24 cellular contexts compared by ENCODE assay signal in the genomic region with DNA sequence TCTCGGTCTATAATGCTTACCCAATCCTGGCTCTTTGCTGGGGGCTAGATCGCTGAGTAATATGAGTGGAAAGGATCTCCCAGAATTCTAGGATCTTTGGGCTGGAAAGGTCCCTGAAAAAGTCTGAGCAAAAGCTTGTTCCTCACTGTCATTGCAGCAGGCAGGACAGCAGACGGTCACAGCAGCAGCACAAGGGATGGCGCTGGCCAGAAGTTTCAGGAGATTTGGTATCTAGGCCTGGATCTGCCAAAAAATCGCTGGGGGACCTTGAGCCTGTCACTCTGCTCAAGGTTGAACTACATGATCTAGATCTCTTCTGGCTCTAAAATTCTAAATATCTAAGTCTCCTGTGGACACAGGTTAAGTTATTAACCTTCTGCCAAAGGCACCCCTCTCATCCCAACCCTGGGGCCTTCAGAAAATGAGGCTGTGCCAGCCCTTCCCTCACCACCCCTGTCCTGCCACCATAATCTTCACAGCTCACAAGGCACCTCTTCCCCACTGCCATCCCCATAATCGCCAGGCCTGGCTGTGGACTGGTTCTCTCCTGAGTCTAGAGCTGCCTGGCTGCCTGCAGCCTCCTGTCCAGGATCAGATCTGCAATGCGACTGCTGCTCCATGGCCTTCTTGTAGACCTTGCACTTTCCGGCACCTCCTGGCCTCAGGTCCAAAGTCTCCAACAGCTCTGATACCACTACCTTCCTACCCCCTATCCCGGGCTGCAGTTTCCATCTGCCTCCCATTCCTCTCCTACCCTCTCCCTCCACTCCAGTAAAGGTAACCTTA.
"Had no signal": no experiment of that assay in that cellular context is flagged by ENCODE, and none has a peak within 500 bp of the region (broad histone marks: within the 10 kb centered on the region; RNA-seq: fewer than 3 reads in every experiment).

No MANE protein-coding gene starts in this region.

- H3K4me1 Mint-ChIP-seq: activated B cell treated with CpG ODN at 0.5 μM for 24 hours; activated CD4-positive, alpha-beta T cell treated with anti-CD3 and anti-CD28 coated beads for 36 hours; stimulated activated effector memory CD8-positive, alpha-beta T cell treated with anti-CD3 and anti-CD28 coated beads, Interleukin-12 subunit alpha, Interleukin-12 subunit beta, amount 100 ng/mL, for 72 hours had no signal

- H3K36me3 ChIP-seq: uterus had no signal

- H3K9me3 Mint-ChIP-seq: activated B cell treated with CpG ODN at 0.5 μM for 24 hours; activated T-cell treated with anti-CD3 and anti-CD28 coated beads, Interleukin-2, amount 50 U/mL, for 72 hours; naive thymus-derived CD4-positive, alpha-beta T cell; stimulated activated effector memory CD8-positive, alpha-beta T cell treated with anti-CD3 and anti-CD28 coated beads, Interleukin-12 subunit alpha, Interleukin-12 subunit beta, amount 100 ng/mL, for 72 hours; stimulated activated naive CD8-positive, alpha-beta T cell treated with anti-CD3 and anti-CD28 coated beads, Interleukin-15, Interleukin-2, amounts not matched to agents 100 ng/mL and 50 ng/mL, for 24 hours; T-helper 2 cell treated with Interferon-gamma antibody and Interleukin-4, amounts not matched to agents 5 μg/mL and 100 μg/mL, for 36 hours; type B pancreatic cell had no signal

- H3K27me3 Mint-ChIP-seq: activated B cell treated with CpG ODN at 0.5 μM for 24 hours; activated CD4-positive, alpha-beta T cell treated with anti-CD3 and anti-CD28 coated beads for 36 hours; activated naive CD8-positive, alpha-beta T cell; naive thymus-derived CD4-positive, alpha-beta T cell; stimulated activated naive CD8-positive, alpha-beta T cell treated with anti-CD3 and anti-CD28 coated beads, Interleukin-15, Interleukin-2, amounts not matched to agents 100 ng/mL and 50 ng/mL, for 24 hours; type B pancreatic cell had no signal

- H3K9me3 ChIP-seq: body of pancreas, heart right ventricle, thoracic aorta, uterus had no signal

- H3K27ac Mint-ChIP-seq: activated B cell treated with CpG ODN at 0.5 μM for 24 hours; activated CD4-positive, alpha-beta T cell treated with anti-CD3 and anti-CD28 coated beads for 36 hours; activated naive CD8-positive, alpha-beta T cell; activated T-cell treated with anti-CD3 and anti-CD28 coated beads, Interleukin-2, amount 50 U/mL, for 72 hours; stimulated activated effector memory CD8-positive, alpha-beta T cell treated with anti-CD3 and anti-CD28 coated beads, Interleukin-12 subunit alpha, Interleukin-12 subunit beta, amount 100 ng/mL, for 72 hours; stimulated activated naive CD8-positive, alpha-beta T cell treated with anti-CD3 and anti-CD28 coated beads, Interleukin-15, Interleukin-2, amounts not matched to agents 100 ng/mL and 50 ng/mL, for 24 hours; T-helper 2 cell treated with Interferon-gamma antibody and Interleukin-4, amounts not matched to agents 5 μg/mL and 100 μg/mL, for 36 hours; type B pancreatic cell had no signal

- FAIRE-seq: islet of Langerhans had no signal

- H3K4me1 ChIP-seq: uterus had no signal

- DNase-seq: activated B cell treated with CpG ODN at 0.5 μM for 24 hours; activated CD4-positive, alpha-beta T cell treated with anti-CD3 and anti-CD28 coated beads for 36 hours; activated effector memory CD4-positive, alpha-beta T cell treated with Interleukin-2 at 50 U/mL for 16 hours; activated naive CD4-positive, alpha-beta T cell treated with Interleukin-2 at 50 U/mL for 16 hours; activated T-cell treated with anti-CD3 and anti-CD28 coated beads for 4 hours; activated T-cell treated with anti-CD3 and anti-CD28 coated beads, Interleukin-2, amount 50 U/mL, for 72 hours; cortex of kidney; foreskin fibroblast; heart right ventricle; midbrain; naive thymus-derived CD4-positive, alpha-beta T cell; occipital lobe; stimulated activated CD4-positive, alpha-beta T cell treated with anti-CD3 and anti-CD28 coated beads, Interleukin-4, amount 100 ng/mL, for 24 hours; T-helper 1 cell; uterus had no signal

- H3K4me3 Mint-ChIP-seq: activated B cell treated with CpG ODN at 0.5 μM for 24 hours; activated CD4-positive, alpha-beta T cell treated with anti-CD3 and anti-CD28 coated beads for 36 hours; activated naive CD8-positive, alpha-beta T cell; activated T-cell treated with anti-CD3 and anti-CD28 coated beads, Interleukin-2, amount 50 U/mL, for 72 hours; naive thymus-derived CD4-positive, alpha-beta T cell; stimulated activated effector memory CD8-positive, alpha-beta T cell treated with anti-CD3 and anti-CD28 coated beads, Interleukin-12 subunit alpha, Interleukin-12 subunit beta, amount 100 ng/mL, for 72 hours; stimulated activated naive CD8-positive, alpha-beta T cell treated with anti-CD3 and anti-CD28 coated beads, Interleukin-15, Interleukin-2, amounts not matched to agents 100 ng/mL and 50 ng/mL, for 24 hours; T-helper 2 cell treated with Interferon-gamma antibody and Interleukin-4, amounts not matched to agents 5 μg/mL and 100 μg/mL, for 36 hours; type B pancreatic cell had no signal

- H3K27me3 ChIP-seq: body of pancreas, heart right ventricle, uterus had no signal

- H3K27ac ChIP-seq: body of pancreas, heart right ventricle, skin epidermis, thoracic aorta, uterus had no signal

- H3K4me3 ChIP-seq: body of pancreas, heart right ventricle, skin epidermis, thoracic aorta, uterus had no signal
